Comparison of ENCODE assay signal across 9 cellular contexts in the genomic region with DNA sequence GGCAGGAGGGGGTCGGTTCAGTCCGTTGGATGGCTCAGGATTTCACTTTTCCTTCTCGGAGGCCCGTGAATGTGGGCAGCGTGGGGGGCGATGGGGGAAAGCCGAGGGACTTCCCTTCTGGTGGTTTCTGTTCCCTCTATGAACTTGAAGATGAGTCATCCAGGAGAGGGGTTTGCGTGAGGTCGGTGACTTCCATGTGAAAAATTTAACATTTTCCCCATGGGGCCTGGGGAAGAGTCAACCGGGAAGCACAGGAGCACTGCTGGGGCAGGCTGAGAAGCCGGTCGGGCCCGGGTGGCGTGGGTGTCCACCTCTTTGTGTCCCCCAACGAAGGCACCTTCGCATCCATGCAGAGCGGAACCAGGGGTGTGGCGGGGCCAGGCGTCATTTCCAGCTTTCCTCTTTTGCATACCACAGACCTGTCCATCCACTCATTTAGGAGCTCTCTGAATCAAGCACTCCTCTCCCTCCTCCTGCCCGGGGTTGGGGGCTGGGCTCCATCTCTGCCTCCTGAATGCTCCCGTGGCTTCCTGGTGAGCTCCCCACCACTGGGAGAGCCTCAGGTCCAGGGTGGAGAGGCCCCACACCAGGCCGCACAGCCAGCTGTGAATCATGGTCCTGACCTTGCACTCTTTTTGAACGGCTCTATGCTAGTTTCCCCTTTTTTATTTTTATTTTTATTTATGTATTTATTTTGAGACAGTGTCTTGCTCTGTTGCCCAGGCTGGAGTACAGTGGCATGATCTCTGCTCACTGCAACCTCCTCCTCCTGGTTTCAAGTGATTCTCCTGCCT.
DNase-seq lines count a peak whose midpoint lies in the region; ATAC-seq, FAIRE-seq and TF ChIP-seq lines count a peak whose summit lies in the region.
"Had no signal": no experiment of that assay in that cellular context is flagged by ENCODE, and none has a peak within 500 bp of the region (broad histone marks: within the 10 kb centered on the region; RNA-seq: fewer than 3 reads in every experiment).

No MANE protein-coding gene starts in this region.

- no peak overlapping the region for H3K9ac ChIP-seq in smooth muscle cell (ENCODE audit: low read depth)

- TF ChIP-seq CTCF in smooth muscle cell (IDR thresholded peaks at IDR 0.05; ENCODE audit: borderline replicate concordance, insufficient read depth, poor library complexity, severe bottlenecking) = no peak

- no peaks in the 10 kb centered on the region for H3K9me3 Mint-ChIP-seq in activated naive CD8-positive, alpha-beta T cell treated with anti-CD3 and anti-CD28 coated beads, Interleukin-2, amount 10 ng/mL, durations not matched to agents 7 days and 5 days
- H3K9me3 Mint-ChIP-seq: T-cell had no signal

- H3K27ac Mint-ChIP-seq in activated naive CD8-positive, alpha-beta T cell treated with anti-CD3 and anti-CD28 coated beads, Interleukin-2, amount 10 ng/mL, durations not matched to agents 7 days and 5 days = peak overlapping the region; percentile 62

- H3K4me3 Mint-ChIP-seq in activated naive CD8-positive, alpha-beta T cell treated with anti-CD3 and anti-CD28 coated beads, Interleukin-2, amount 10 ng/mL, durations not matched to agents 7 days and 5 days = peak overlapping the region; percentile 51

- peaks cover 3% of the 10 kb centered on the region for H4K20me1 ChIP-seq in smooth muscle cell (ENCODE audit: low read depth)

- no peak overlapping the region for H3K27ac ChIP-seq in smooth muscle cell (ENCODE audit: low read depth)

- 73% methylated on average over 23 of the region's 23 CpGs for WGBS in smooth muscle cell (ENCODE audit: low lambda C conversion rate)

- no peaks in the 10 kb centered on the region for H3K4me1 ChIP-seq in smooth muscle cell (ENCODE audit: low read depth)

- FAIRE-seq in GM18507 (lab: Jason Lieb, UNC) = peak; percentile 90

- intact Hi-C loops in sciatic nerve (cut with DNase I) = no loop called here

- POLR2A ChIA-PET in activated naive CD8-positive, alpha-beta T cell treated with anti-CD3 and anti-CD28 coated beads, Interleukin-2, amount 10 ng/mL, durations not matched to agents 7 days and 5 days (lab: Charles Lee) = interaction anchor here (0.5 kb wide), 1 partner anchor 279 kb away, joined by 3 read pairs; the partner anchor contains the start of gene MARCHF6

- H3K27me3 Mint-ChIP-seq in activated naive CD8-positive, alpha-beta T cell treated with anti-CD3 and anti-CD28 coated beads, Interleukin-2, amount 10 ng/mL, durations not matched to agents 7 days and 5 days = no peaks in the 10 kb centered on the region

- H3F3A ChIP-seq in smooth muscle cell (ENCODE audit: low read depth) = no peaks in the 10 kb centered on the region

- H3K27me3 ChIP-seq in smooth muscle cell (ENCODE audit: low read depth) = no peaks in the 10 kb centered on the region

- peaks cover 9% of the 10 kb centered on the region for H3K36me3 Mint-ChIP-seq in activated naive CD8-positive, alpha-beta T cell treated with anti-CD3 and anti-CD28 coated beads, Interleukin-2, amount 10 ng/mL, durations not matched to agents 7 days and 5 days
- H3K36me3 Mint-ChIP-seq: T-cell had no signal

- H3K79me2 ChIP-seq in smooth muscle cell (ENCODE audit: low read depth) = no peaks in the 10 kb centered on the region

- DNase-seq in GM18507 (ENCODE audit: extremely low spot score, insufficient read length, low read depth) = peak; percentile 64
- peak; percentile 66 for DNase-seq in H4 (ENCODE audit: low spot score)
- peak; percentile 85 for DNase-seq in M059J (ENCODE audit: low read depth)
- DNase-seq in activated naive CD8-positive, alpha-beta T cell treated with anti-CD3 and anti-CD28 coated beads, Interleukin-2, amount 10 ng/mL, durations not matched to agents 7 days and 5 days = no peak
- DNase-seq in stimulated activated CD4-positive, alpha-beta T cell treated with anti-CD3 and anti-CD28 coated beads, Interleukin-4, amount 100 ng/mL, for 48 hours (ENCODE audit: low read depth in 2 of 2) = peak; percentile 32 to 65
- no peak for DNase-seq in islet precursor cell
- no peak for DNase-seq in sciatic nerve (ENCODE audit: low spot score)
- DNase-seq in smooth muscle cell (lab: John Stamatoyannopoulos, UW; ENCODE audit: unreplicated experiment) = no peak

- no peaks in the 10 kb centered on the region for H3K36me3 ChIP-seq in smooth muscle cell (ENCODE audit: low read depth)

- no peaks in the 10 kb centered on the region for H3K9me3 ChIP-seq in smooth muscle cell (replicated peaks; ENCODE audit: low read depth)

- no peak overlapping the region for H3K4me3 ChIP-seq in smooth muscle cell

- ATAC-seq in activated naive CD8-positive, alpha-beta T cell treated with anti-CD3 and anti-CD28 coated beads, Interleukin-2, amount 10 ng/mL, durations not matched to agents 7 days and 5 days (ENCODE audit: low read depth) = no peak
- ATAC-seq in sciatic nerve = no peak
- ATAC-seq: T-cell had no signal

- no peak overlapping the region for H2AFZ ChIP-seq in smooth muscle cell (ENCODE audit: low read depth)

- no peak overlapping the region for H3K4me2 ChIP-seq in smooth muscle cell

- peaks cover 67% of the 10 kb centered on the region for H3K4me1 Mint-ChIP-seq in activated naive CD8-positive, alpha-beta T cell treated with anti-CD3 and anti-CD28 coated beads, Interleukin-2, amount 10 ng/mL, durations not matched to agents 7 days and 5 days

Comparison
In these comparisons a context has a peak if more than half of its experiments do, and no peak if none do; other contexts are left out.
1. DNase-seq: peak in GM18507 (single experiment), H4 (single experiment), M059J (single experiment) and stimulated activated CD4-positive, alpha-beta T cell treated with anti-CD3 and anti-CD28 coated beads, Interleukin-4, amount 100 ng/mL, for 48 hours (2 of 2); none in activated naive CD8-positive, alpha-beta T cell treated with anti-CD3 and anti-CD28 coated beads, Interleukin-2, amount 10 ng/mL, durations not matched to agents 7 days and 5 days (single experiment), islet precursor cell (single experiment), sciatic nerve (single experiment) and smooth muscle cell (single experiment).